1 cellular context compared by ENCODE assay signal in genomic region chr6:43848992-43849391, GRCh38.
TF ChIP-seq lines count a peak whose summit lies in the region.

No MANE protein-coding gene starts in this region.

TF ChIP-seq in HepG2, 621 proteins besides CTCF, POLR2A, EP300 and RAD21 (continued from another document and continues in another):
- TF ChIP-seq ZUFSP (CRISPR knock-in tag; IDR thresholded peaks at IDR 0.05; ENCODE audit: borderline replicate concordance) (no peak), ZNF615 (CRISPR knock-in tag; IDR thresholded peaks at IDR 0.05; ENCODE audit: borderline replicate concordance) (no peak), AHDC1 (CRISPR knock-in tag; IDR thresholded peaks at IDR 0.05; ENCODE audit: borderline replicate concordance) (no peak; the same call in 1 of the 2 replicates), KLF12 (CRISPR knock-in tag; IDR thresholded peaks at IDR 0.05; ENCODE audit: borderline replicate concordance) (0 out of 2 replicates have a peak, but pooled peaks have one; percentile 47), ZFP36 (IDR thresholded peaks at IDR 0.05; ENCODE audit: borderline replicate concordance, low read depth, low read length, partially characterized antibody) (no peak), ZFP37 (CRISPR knock-in tag; IDR thresholded peaks at IDR 0.05; ENCODE audit: borderline replicate concordance) (0 out of 2 replicates have a peak, but pooled peaks have one; percentile 47), ZGPAT (CRISPR knock-in tag; IDR thresholded peaks at IDR 0.05) (no peak), ONECUT2 (CRISPR knock-in tag; IDR thresholded peaks at IDR 0.05) (no peak), SNRNP70 (IDR thresholded peaks at IDR 0.05; ENCODE audit: low read depth, low read length) (no peak), ARID5B (CRISPR knock-in tag; IDR thresholded peaks at IDR 0.05) (peak; percentile 89), GATAD1 (CRISPR knock-in tag; IDR thresholded peaks at IDR 0.05) (0 out of 2 replicates have a peak, but pooled peaks have one; percentile 17), FOXA3 (CRISPR knock-in tag; IDR thresholded peaks at IDR 0.05) (peak; percentile 94), ZIK1 (CRISPR knock-in tag; IDR thresholded peaks at IDR 0.05; ENCODE audit: borderline replicate concordance, low read depth) (no peak), SNAPC4 (CRISPR knock-in tag; IDR thresholded peaks at IDR 0.05) (no peak), ZNF230 (CRISPR knock-in tag; IDR thresholded peaks at IDR 0.05) (0 out of 2 replicates have a peak, but pooled peaks have one; percentile 23), XBP1 (CRISPR knock-in tag; IDR thresholded peaks at IDR 0.05) (no peak), PPARG (CRISPR knock-in tag; conservative IDR thresholded peaks at IDR 0.05) (peak; percentile 69), ZNF770 (CRISPR knock-in tag; IDR thresholded peaks at IDR 0.05) (peak; percentile 65; the same call in 1 of the 2 replicates), ZNF407 (CRISPR knock-in tag; IDR thresholded peaks at IDR 0.05; ENCODE audit: not compliant biosample characterization) (no peak)
